In the genomic region with DNA sequence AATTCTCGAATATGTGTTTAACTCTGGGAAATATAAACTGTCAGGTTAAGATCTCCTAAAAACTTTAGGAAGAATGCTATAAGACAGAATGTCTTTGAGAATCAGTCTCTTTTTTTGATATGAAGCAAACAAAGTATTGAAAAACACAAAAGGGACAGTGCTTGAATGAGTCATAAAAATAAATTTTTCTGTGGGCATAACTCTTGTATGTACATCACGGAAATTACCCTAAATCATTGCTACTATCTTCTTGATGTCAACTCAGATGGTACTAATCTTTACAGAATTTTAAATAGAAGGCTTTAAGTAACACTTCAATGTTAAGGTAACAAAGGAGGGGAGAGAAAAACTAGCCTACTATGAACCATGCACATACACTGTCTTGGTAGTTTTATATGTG, we compare ENCODE assay signal across 1 cellular context.
TF ChIP-seq lines count a peak whose summit lies in the region.

No MANE protein-coding gene starts in this region.

TF ChIP-seq in K562, 482 proteins besides CTCF, POLR2A, EP300 and RAD21 (continued from another document):
- TF ChIP-seq TFE3 (CRISPR knock-in tag; IDR thresholded peaks at IDR 0.05) (no peak), ZFP36 (IDR thresholded peaks at IDR 0.05; ENCODE audit: low read depth, low read length, partially characterized antibody) (no peak), SAP30 (IDR thresholded peaks at IDR 0.05; ENCODE audit: borderline replicate concordance, insufficient read depth, low read depth, low read length, poor library complexity, severe bottlenecking) (no peak), NCOA1 (IDR thresholded peaks at IDR 0.05; ENCODE audit: low read depth) (no peak), EZH2 (IDR thresholded peaks at IDR 0.05; ENCODE audit: borderline replicate concordance, low read depth, low read length) (no peak), REST (CRISPR knock-in tag; IDR thresholded peaks at IDR 0.05; ENCODE audit: low read depth) (no peak), ZNF408 (CRISPR knock-in tag; IDR thresholded peaks at IDR 0.05; ENCODE audit: low read depth) (no peak), ZNF232 (CRISPR knock-in tag; IDR thresholded peaks at IDR 0.05) (no peak), FOSL1 (tag; conservative IDR thresholded peaks at IDR 0.05) (no peak), ZNF121 (CRISPR knock-in tag; conservative IDR thresholded peaks at IDR 0.05) (no peak), POLR2H (tag; IDR thresholded peaks at IDR 0.05; ENCODE audit: low read depth) (no peak)
- TF ChIP-seq, protein P1, sequence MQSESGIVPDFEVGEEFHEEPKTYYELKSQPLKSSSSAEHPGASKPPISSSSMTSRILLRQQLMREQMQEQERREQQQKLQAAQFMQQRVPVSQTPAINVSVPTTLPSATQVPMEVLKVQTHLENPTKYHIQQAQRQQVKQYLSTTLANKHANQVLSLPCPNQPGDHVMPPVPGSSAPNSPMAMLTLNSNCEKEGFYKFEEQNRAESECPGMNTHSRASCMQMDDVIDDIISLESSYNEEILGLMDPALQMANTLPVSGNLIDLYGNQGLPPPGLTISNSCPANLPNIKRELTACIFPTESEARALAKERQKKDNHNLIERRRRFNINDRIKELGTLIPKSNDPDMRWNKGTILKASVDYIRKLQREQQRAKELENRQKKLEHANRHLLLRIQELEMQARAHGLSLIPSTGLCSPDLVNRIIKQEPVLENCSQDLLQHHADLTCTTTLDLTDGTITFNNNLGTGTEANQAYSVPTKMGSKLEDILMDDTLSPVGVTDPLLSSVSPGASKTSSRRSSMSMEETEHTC (IDR thresholded peaks at IDR 0.05), result no peak
- TF ChIP-seq, protein P2, sequence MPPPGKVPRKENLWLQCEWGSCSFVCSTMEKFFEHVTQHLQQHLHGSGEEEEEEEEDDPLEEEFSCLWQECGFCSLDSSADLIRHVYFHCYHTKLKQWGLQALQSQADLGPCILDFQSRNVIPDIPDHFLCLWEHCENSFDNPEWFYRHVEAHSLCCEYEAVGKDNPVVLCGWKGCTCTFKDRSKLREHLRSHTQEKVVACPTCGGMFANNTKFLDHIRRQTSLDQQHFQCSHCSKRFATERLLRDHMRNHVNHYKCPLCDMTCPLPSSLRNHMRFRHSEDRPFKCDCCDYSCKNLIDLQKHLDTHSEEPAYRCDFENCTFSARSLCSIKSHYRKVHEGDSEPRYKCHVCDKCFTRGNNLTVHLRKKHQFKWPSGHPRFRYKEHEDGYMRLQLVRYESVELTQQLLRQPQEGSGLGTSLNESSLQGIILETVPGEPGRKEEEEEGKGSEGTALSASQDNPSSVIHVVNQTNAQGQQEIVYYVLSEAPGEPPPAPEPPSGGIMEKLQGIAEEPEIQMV (tag; conservative IDR thresholded peaks at IDR 0.05; ENCODE audit: low read depth), result no peak
TF ChIP-seq in K562: peak in this region for 0.
